14 cellular contexts compared by ENCODE assay signal in genomic region chr4:3374011-3374645, GRCh38.
"Had no signal": no experiment of that assay in that cellular context is flagged by ENCODE, and none has a peak within 500 bp of the region (broad histone marks: within the 10 kb centered on the region; RNA-seq: fewer than 3 reads in every experiment).

No MANE protein-coding gene starts in this region.

- H3K27ac ChIP-seq: esophagus squamous epithelium had no signal

- H3K36me3 ChIP-seq: adrenal gland had no signal

- H3K4me3 ChIP-seq: adrenal gland, esophagus squamous epithelium, stomach, upper lobe of left lung had no signal

- ATAC-seq: activated CD4-positive, CD25-positive, alpha-beta regulatory T cell treated with anti-CD3 and anti-CD28 coated beads, Interleukin-2, amount 50 U/mL, for 24 hours; activated T-cell treated with anti-CD3 and anti-CD28 coated beads, Interleukin-2, amount 50 U/mL, for 72 hours; natural killer cell treated with Interleukin-12 subunit alpha and Interleukin-12 subunit beta and Interleukin-15 and Interleukin-18, amount 100 ng/mL, for 72 hours had no signal

- DNase-seq: activated CD4-positive, alpha-beta T cell treated with anti-CD3 and anti-CD28 coated beads, Interleukin-2, amount 10 ng/mL, durations not matched to agents 7 days and 5 days; activated effector memory CD4-positive, alpha-beta T cell treated with anti-CD3 and anti-CD28 coated beads, Interleukin-2, amount 50 U/mL, for 16 hours; activated T-cell treated with anti-CD3 and anti-CD28 coated beads, Interleukin-2, amount 50 U/mL, for 72 hours; adrenal gland; dermis blood vessel endothelial cell; effector memory CD4-positive, alpha-beta T cell; esophagus squamous epithelium; nucleus accumbens; stimulated activated CD4-positive, alpha-beta T cell treated with anti-CD3 and anti-CD28 coated beads, Interleukin-2, amount 100 ng/mL, for 24 hours; stomach had no signal

- H3K9me3 ChIP-seq: adrenal gland, esophagus squamous epithelium, stomach, upper lobe of left lung had no signal

- H3K27ac Mint-ChIP-seq: activated CD4-positive, alpha-beta T cell treated with anti-CD3 and anti-CD28 coated beads, Interleukin-2, amount 10 ng/mL, durations not matched to agents 7 days and 5 days; activated naive CD4-positive, alpha-beta T cell treated with anti-CD3 and anti-CD28 coated beads, Interleukin-2, amount 50 U/mL, for 24 hours; activated T-cell treated with anti-CD3 and anti-CD28 coated beads, Interleukin-2, amount 50 U/mL, for 72 hours; natural killer cell treated with Interleukin-12 subunit alpha and Interleukin-12 subunit beta and Interleukin-15 and Interleukin-18, amount 100 ng/mL, for 72 hours had no signal

- H3K9me3 Mint-ChIP-seq: activated naive CD4-positive, alpha-beta T cell treated with anti-CD3 and anti-CD28 coated beads, Interleukin-2, amount 50 U/mL, for 24 hours; natural killer cell treated with Interleukin-12 subunit alpha and Interleukin-12 subunit beta and Interleukin-15 and Interleukin-18, amount 100 ng/mL, for 72 hours had no signal

- H3K36me3 Mint-ChIP-seq: natural killer cell treated with Interleukin-12 subunit alpha and Interleukin-12 subunit beta and Interleukin-15 and Interleukin-18, amount 100 ng/mL, for 72 hours had no signal

- H3K27me3 ChIP-seq: adrenal gland, upper lobe of left lung had no signal
